ENCODE assay signal across 1 cellular context in genomic region chr13:45301263-45301662, GRCh38.
TF ChIP-seq lines count a peak whose summit lies in the region.

No MANE protein-coding gene starts in this region.

TF ChIP-seq in H1, 55 proteins besides CTCF, POLR2A, EP300 and RAD21:
- TF ChIP-seq CHD7 (IDR thresholded peaks at IDR 0.05; ENCODE audit: insufficient replicate concordance, low read length): no peak
- TF ChIP-seq EZH2 (IDR thresholded peaks at IDR 0.05; ENCODE audit: low read depth, low read length, severe bottlenecking): no peak
- no peak for TF ChIP-seq NRF1 (IDR thresholded peaks at IDR 0.05; ENCODE audit: low read depth, low read length)
- TF ChIP-seq TEAD4 (IDR thresholded peaks at IDR 0.05; ENCODE audit: low read depth, low read length): no peak
- TF ChIP-seq ZNF274 (IDR thresholded peaks at IDR 0.05; ENCODE audit: borderline replicate concordance, extremely low read depth, low read length): no peak
- no peak for TF ChIP-seq CBX8 (IDR thresholded peaks at IDR 0.05; ENCODE audit: borderline replicate concordance, low read depth, low read length)
- no peak for TF ChIP-seq GABPA (IDR thresholded peaks at IDR 0.05; ENCODE audit: borderline replicate concordance, insufficient read depth, low read length)
- TF ChIP-seq PHF8 (conservative IDR thresholded peaks at IDR 0.05; ENCODE audit: low read depth, low read length): no peak
- TF ChIP-seq EGR1 (IDR thresholded peaks at IDR 0.05; ENCODE audit: borderline replicate concordance, low read depth, low read length): no peak
- no peak for TF ChIP-seq SAP30 (IDR thresholded peaks at IDR 0.05; ENCODE audit: insufficient read depth, insufficient replicate concordance, low read length)
- TF ChIP-seq SIRT6 (IDR thresholded peaks at IDR 0.05; ENCODE audit: low read length): no peak
- no peak for TF ChIP-seq GTF2F1 (IDR thresholded peaks at IDR 0.05; ENCODE audit: borderline replicate concordance, low read depth, low read length)
- TF ChIP-seq SRF (IDR thresholded peaks at IDR 0.05; ENCODE audit: low read depth, low read length): no peak
- TF ChIP-seq MAFK (IDR thresholded peaks at IDR 0.05; ENCODE audit: low read depth, low read length): no peak
- TF ChIP-seq HDAC6 (IDR thresholded peaks at IDR 0.05; ENCODE audit: low read depth, low read length): no peak
